In genomic region chr11:128777369-128778011, GRCh38 we compare ENCODE assay signal across 1 cellular context.
TF ChIP-seq lines count a peak whose summit lies in the region.

No MANE protein-coding gene starts in this region.

TF ChIP-seq in H1, 55 proteins besides CTCF, POLR2A, EP300 and RAD21:
- TF ChIP-seq MAX (IDR thresholded peaks at IDR 0.05) (no peak), TBP (IDR thresholded peaks at IDR 0.05; ENCODE audit: low read depth, low read length) (no peak), CHD1 (IDR thresholded peaks at IDR 0.05; ENCODE audit: low read depth, low read length) (no peak), SIRT6 (IDR thresholded peaks at IDR 0.05; ENCODE audit: low read length) (no peak), CTBP2 (IDR thresholded peaks at IDR 0.05; ENCODE audit: borderline replicate concordance, insufficient read depth, insufficient read length, low read length) (no peak), KDM1A (IDR thresholded peaks at IDR 0.05; ENCODE audit: borderline replicate concordance, low read length) (no peak), SP4 (IDR thresholded peaks at IDR 0.05; ENCODE audit: low read length) (no peak), SIN3A (conservative IDR thresholded peaks at IDR 0.05 in 1 of 2, IDR thresholded peaks at IDR 0.05 in 1 of 2; ENCODE audit: low read depth in 1 of 2, low read length in 2 of 2) (no peak), CHD2 (IDR thresholded peaks at IDR 0.05; ENCODE audit: low read length) (no peak), POLR2AphosphoS5 (IDR thresholded peaks at IDR 0.05; ENCODE audit: low read depth, low read length) (no peak), TEAD4 (IDR thresholded peaks at IDR 0.05; ENCODE audit: low read depth, low read length) (no peak), NANOG (IDR thresholded peaks at IDR 0.05; ENCODE audit: insufficient read depth, low read depth, low read length, poor library complexity, severe bottlenecking) (no peak), RXRA (IDR thresholded peaks at IDR 0.05; ENCODE audit: insufficient read depth, low read depth, low read length) (no peak), TCF12 (IDR thresholded peaks at IDR 0.05; ENCODE audit: low read depth, low read length) (no peak), HDAC6 (IDR thresholded peaks at IDR 0.05; ENCODE audit: low read depth, low read length) (no peak)
